Comparison of ENCODE assay signal across 16 cellular contexts in genomic region chr11:72497731-72498130, GRCh38.
DNase-seq lines count a peak whose midpoint lies in the region.
"Had no signal": no experiment of that assay in that cellular context is flagged by ENCODE, and none has a peak within 500 bp of the region (broad histone marks: within the 10 kb centered on the region; RNA-seq: fewer than 3 reads in every experiment).

No MANE protein-coding gene starts in this region.

- DNase-seq in NCI-H524 (lab: John Stamatoyannopoulos, UW) (peak; percentile 8 to 74), SJCRH30 (peak; percentile 58 to 84), retina (peak; percentile 15), DMS153 treated with DMSO at 0.1 percent for 48 hours (lab: John Stamatoyannopoulos, UW; ENCODE audit: unreplicated experiment) (no peak), caudate nucleus (lab: John Stamatoyannopoulos, UW) (no peak), cerebellar nuclear complex (lab: John Stamatoyannopoulos, UW) (no peak)
- DNase-seq: BE2C; C1 segment of cervical spinal cord; CD4-positive, CD25-positive, alpha-beta regulatory T cell; CD8-positive, alpha-beta memory T cell; COR-L47; DMS79; GDM1; GOT3; H7; HFFc6 had no signal

- H3K36me3 ChIP-seq in SJCRH30 = no peaks in the 10 kb centered on the region
- H3K36me3 ChIP-seq: BE2C had no signal

- H3K27ac ChIP-seq in SJCRH30 = peak overlapping the region; percentile 36
- no peak overlapping the region for H3K27ac ChIP-seq in caudate nucleus (ENCODE audit: low read depth, low read length)

- no peak overlapping the region for H3K4me3 ChIP-seq in SJCRH30

- H3K9me3 ChIP-seq in SJCRH30 (replicated peaks) = peaks cover 12% of the 10 kb centered on the region
- H3K9me3 ChIP-seq: BE2C had no signal

- no peaks in the 10 kb centered on the region for H3K27me3 ChIP-seq in SJCRH30
- H3K27me3 ChIP-seq: BE2C had no signal

- peaks cover 25% of the 10 kb centered on the region for H3K4me1 ChIP-seq in SJCRH30
- H3K4me1 ChIP-seq: BE2C had no signal

Comparison
In these comparisons a context has a peak if more than half of its experiments do, and no peak if none do; other contexts are left out.
1. DNase-seq: peak in NCI-H524 (2 of 2), SJCRH30 (2 of 2) and retina (single experiment); none in DMS153 treated with DMSO at 0.1 percent for 48 hours (single experiment), caudate nucleus (0 of 61) and cerebellar nuclear complex (0 of 2).